ENCODE assay signal across 8 cellular contexts in the genomic region with DNA sequence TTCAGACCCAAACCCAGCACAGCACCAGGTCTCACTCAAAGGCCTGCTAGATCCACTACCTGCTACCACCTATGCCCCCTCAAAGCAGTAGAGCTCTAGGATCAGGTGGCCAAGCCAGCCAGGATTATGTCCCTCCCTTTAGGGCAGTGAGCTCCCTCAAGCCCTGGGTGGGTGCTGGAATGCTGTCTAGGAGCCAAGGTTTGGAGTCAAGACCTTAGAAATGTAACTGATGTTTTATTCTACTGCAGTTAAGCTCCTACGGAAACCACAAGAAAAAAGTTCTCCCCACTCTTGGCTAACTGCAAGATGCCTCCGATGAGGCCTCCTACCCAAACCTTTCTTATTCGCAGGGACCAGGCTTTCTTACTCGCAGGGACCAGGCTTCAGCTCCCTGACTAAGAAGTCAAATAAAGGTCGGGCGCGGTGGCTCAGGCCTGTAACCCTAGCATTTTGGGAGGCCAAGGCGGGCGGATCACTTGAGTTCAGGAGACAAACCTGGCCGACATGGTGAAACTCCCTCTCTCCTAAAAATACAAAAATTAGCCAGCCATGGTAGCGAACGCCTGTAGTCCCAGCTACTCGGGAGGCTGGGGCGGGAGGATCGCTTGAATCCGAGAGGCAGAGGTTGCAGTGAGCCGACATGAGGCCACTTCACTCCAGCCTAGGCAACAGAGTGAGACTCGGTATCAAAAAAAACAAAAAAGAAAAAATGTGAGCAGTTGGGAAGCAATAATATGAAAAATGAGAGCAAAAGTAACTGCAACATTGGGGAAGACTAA. TPM values are rescaled to one million over a fixed set of nuclear protein-coding genes. Genes with fewer than 3 reads are reported as not detected.
DNase-seq lines count a peak whose midpoint lies in the region; ATAC-seq, FAIRE-seq and TF ChIP-seq lines count a peak whose summit lies in the region.

No MANE protein-coding gene starts in this region.

- H3K23ac ChIP-seq in IMR-90 (ENCODE audit: low read depth, low read length) = peak overlapping the region; percentile 51

- H3K4me1 ChIP-seq in A549 (peaks cover 26% of the 10 kb centered on the region), IMR-90 (ENCODE audit: control insufficient read depth, insufficient read depth, low read length) (peaks cover 18% of the 10 kb centered on the region), mammary epithelial cell (ENCODE audit: insufficient read depth, low read length) (peaks cover 21% of the 10 kb centered on the region), muscle layer of duodenum (ENCODE audit: control insufficient read depth in 1 of 2, insufficient read depth in 2 of 2, low read length in 2 of 2) (peaks cover 0 to 21% of the 10 kb centered on the region in 2 donors)

- H2BK20ac ChIP-seq in IMR-90 (ENCODE audit: low read depth, low read length) = no peak overlapping the region

- intact Hi-C loops in IMR-90 (cut with micrococcal nuclease) (no loop called here), mammary epithelial cell (cut with micrococcal nuclease) (loop anchor here (1.0 kb wide), 1 partner anchor 10 kb away; no protein-coding TSS in a partner anchor)

- no peak overlapping the region; the same call in 1 of the 2 replicates for H3K18ac ChIP-seq in IMR-90 (ENCODE audit: low read depth, low read length)

- peak overlapping the region; percentile 56; the same call in 1 of the 2 replicates for H3K56ac ChIP-seq in IMR-90 (ENCODE audit: extremely low read depth, insufficient read depth, low read length)

- H4K8ac ChIP-seq in IMR-90 (ENCODE audit: low read depth in 2 of 2, low read length in 2 of 2) = peak overlapping the region; percentile 0 to 68; a peak in 3 of 4 replicates

- H2BK5ac ChIP-seq in IMR-90 (ENCODE audit: low read depth, low read length, poor library complexity, severe bottlenecking) = peak overlapping the region; percentile 92

- BruUV-seq in IMR-90 (replicated peaks; lab: Mats Ljungman, UMichigan) (no TSS peak), mammary epithelial cell (replicated peaks; lab: Mats Ljungman, UMichigan) (no TSS peak)

- no peak for TF ChIP-seq EP300 in A549 (IDR thresholded peaks at IDR 0.05)

- H3K4ac ChIP-seq in IMR-90 (ENCODE audit: low read depth, low read length) = peak overlapping the region; percentile 35

- FAIRE-seq in A549 (lab: Jason Lieb, UNC) = no peak

- H4K20me1 ChIP-seq in IMR-90 (ENCODE audit: insufficient read depth, low read length) = no peaks in the 10 kb centered on the region
- H4K20me1 ChIP-seq in mammary epithelial cell (ENCODE audit: insufficient read depth, low read length) = no peaks in the 10 kb centered on the region

- DNase-seq in A549 (ENCODE audit: low read depth in 1 of 2, low spot score in 1 of 2) = no peak
- no peak for DNase-seq in IMR-90
- no peak for DNase-seq in mammary epithelial cell
- DNase-seq in NCI-H2107 (lab: John Stamatoyannopoulos, UW) = no peak
- DNase-seq in NCI-H128 (lab: John Stamatoyannopoulos, UW; ENCODE audit: unreplicated experiment) = no peak

- H3K9me3 ChIP-seq in A549 (no peaks in the 10 kb centered on the region), IMR-90 (ENCODE audit: control insufficient read depth, insufficient read depth, low read length) (no peaks in the 10 kb centered on the region), mammary epithelial cell (replicated peaks; ENCODE audit: insufficient read depth, low read length) (no peaks in the 10 kb centered on the region), muscle layer of duodenum (ENCODE audit: control insufficient read depth in 1 of 2, low read length in 2 of 2) (no peaks in the 10 kb centered on the region)

- H4K91ac ChIP-seq in IMR-90 (ENCODE audit: insufficient read depth, low read depth, low read length) = peak overlapping the region; percentile 45; the same call in 1 of the 2 replicates

- H2AFZ ChIP-seq in IMR-90 (replicated peaks; ENCODE audit: low read length, poor library complexity) (no peak overlapping the region), mammary epithelial cell (ENCODE audit: low read depth, low read length) (no peak overlapping the region)

- 0 out of 3 replicates have a peak overlapping the region, but pooled peaks have one; percentile 1 for H2BK15ac ChIP-seq in IMR-90 (ENCODE audit: low read depth, low read length)

- 0 out of 3 replicates have a peak overlapping the region, but pooled peaks have one; percentile 2 for H3K4me3 ChIP-seq in A549
- H3K4me3 ChIP-seq in IMR-90 (ENCODE audit: insufficient read depth, low read depth, low read length) = no peak overlapping the region
- no peak overlapping the region for H3K4me3 ChIP-seq in mammary epithelial cell (replicated peaks in 1 of 3; ENCODE audit: insufficient read depth in 1 of 3, low read depth in 2 of 3, low read length in 3 of 3)
- peak overlapping the region in 1 of 2 donors; percentile 68 for H3K4me3 ChIP-seq in muscle layer of duodenum (ENCODE audit: low read depth in 1 of 2, low read length in 2 of 2)

- in situ Hi-C loops in IMR-90 (cut with MboI; ENCODE audit: low sequenced_read_pairs) (loop anchor here (25.0 kb wide), 1 partner anchor 380 kb away; a partner anchor contains a TSS), mammary epithelial cell (cut with MboI; ENCODE audit: low sequenced_read_pairs in 2 of 2) (no loop called here)

- H3K36me3 ChIP-seq in IMR-90 (ENCODE audit: control insufficient read depth, insufficient read depth, low read length) (no peaks in the 10 kb centered on the region), mammary epithelial cell (ENCODE audit: insufficient read depth, low read length) (no peaks in the 10 kb centered on the region), muscle layer of duodenum (ENCODE audit: control insufficient read depth in 1 of 2, insufficient read depth in 2 of 2, low read length in 2 of 2) (no peaks in the 10 kb centered on the region)

- peak overlapping the region; percentile 45 for H4K5ac ChIP-seq in IMR-90 (ENCODE audit: low read depth, low read length)

- H2AK5ac ChIP-seq in IMR-90 (ENCODE audit: low read depth, low read length) = peak overlapping the region; percentile 78

- H3K27me3 ChIP-seq in IMR-90 (ENCODE audit: control insufficient read depth, insufficient read depth, low read length) = no peaks in the 10 kb centered on the region
- H3K27me3 ChIP-seq in mammary epithelial cell (ENCODE audit: insufficient read depth, low read length) = no peaks in the 10 kb centered on the region
- no peaks in the 10 kb centered on the region for H3K27me3 ChIP-seq in muscle layer of duodenum (ENCODE audit: low read depth, low read length)

- H2BK120ac ChIP-seq in IMR-90 (ENCODE audit: low read depth, low read length) = no peak overlapping the region

- H3K9ac ChIP-seq in IMR-90 (ENCODE audit: low read depth, low read length) (peak overlapping the region; percentile 71), mammary epithelial cell (ENCODE audit: insufficient read depth, low read length) (no peak overlapping the region)

- H3K27ac ChIP-seq in A549 (peak overlapping the region; percentile 94), IMR-90 (ENCODE audit: insufficient read depth, low read length) (peak overlapping the region; percentile 68), mammary epithelial cell (ENCODE audit: insufficient read depth, low read depth, low read length) (no peak overlapping the region), muscle layer of duodenum (ENCODE audit: low read length) (peak overlapping the region; percentile 98)

- dilution Hi-C loops in IMR-90 (cut with HindIII; ENCODE audit: low sequenced_read_pairs, unreplicated experiment) (no loop called here), mammary epithelial cell (cut with HindIII; ENCODE audit: low sequenced_read_pairs) (no loop called here)

- no peak for ATAC-seq in A549
- no peak for ATAC-seq in IMR-90 (ENCODE audit: low read depth)
- no peak for ATAC-seq in HG03039 (IDR thresholded peaks at IDR 0.05; ENCODE audit: unreplicated experiment)
- ATAC-seq in HG02642 (IDR thresholded peaks at IDR 0.05; ENCODE audit: poor library complexity, unreplicated experiment) = no peak

- POLR2A ChIA-PET in A549 (lab: Yijun Ruan, JAX) = interaction anchor here (0.7 to 3.6 kb wide), 22 partner anchors 10 to 369 kb away, joined by 3 to 212 read pairs (median 8); a partner anchor contains a TSS
- POLR2A ChIA-PET in IMR-90 (lab: Charles Lee; ENCODE audit: unreplicated experiment) = interaction anchor here (0.5 to 2.2 kb wide), 19 partner anchors 8 to 204 kb away, joined by 3 to 35 read pairs (median 4); a partner anchor contains a TSS

- H3K14ac ChIP-seq in IMR-90 (replicated peaks; ENCODE audit: low read depth, low read length) = peak overlapping the region; percentile 90

- CTCF ChIA-PET in A549 (lab: Yijun Ruan, JAX) = interaction anchor here (0.7 to 8.4 kb wide), 8 partner anchors 13 to 153 kb away, joined by 3 to 74 read pairs (median 6); a partner anchor contains a TSS
- CTCF ChIA-PET in IMR-90 (lab: Yijun Ruan, JAX) = interaction anchor here (3.5 kb wide), 1 partner anchor 117 kb away, joined by 14 read pairs; a partner anchor contains a TSS
- CTCF ChIA-PET in mammary epithelial cell (lab: Charles Lee; ENCODE audit: low non-redundant PET) = interaction anchor here (1.4 kb wide), 1 partner anchor 117 kb away, joined by 8 read pairs; a partner anchor contains a TSS

- peaks cover 2% of the 10 kb centered on the region for H3K79me2 ChIP-seq in mammary epithelial cell (ENCODE audit: insufficient read depth, low read length)

- H2AK9ac ChIP-seq in IMR-90 (replicated peaks; ENCODE audit: low read depth, low read length, poor library complexity) = no peak overlapping the region

- H3K9me1 ChIP-seq in IMR-90 (ENCODE audit: insufficient read depth, low read length) = no peaks in the 10 kb centered on the region; the same call in 1 of the 2 replicates

- 85% methylated on average over 18 of the region's 18 CpGs for WGBS in A549 (ENCODE audit: missing lambda C conversion rate)
- 65% methylated on average over 5 of the region's 18 CpGs; no CpG with 5 or more reads in 1 of the 2 experiments for WGBS in IMR-90 (ENCODE audit: extremely low coverage in 2 of 2, insufficient read length in 1 of 2), 2 experiments
- 82% methylated on average over 13 of the region's 18 CpGs for WGBS in mammary epithelial cell (ENCODE audit: low coverage, missing lambda C conversion rate)

- peak; percentile 3 for TF ChIP-seq POLR2A in A549 (IDR thresholded peaks at IDR 0.05; ENCODE audit: low read length)
- no peak for TF ChIP-seq POLR2A in IMR-90 (IDR thresholded peaks at IDR 0.05; ENCODE audit: low read depth, low read length)

- H3K4me2 ChIP-seq in A549 = peak overlapping the region; percentile 87
- H3K4me2 ChIP-seq in IMR-90 (ENCODE audit: low read depth, low read length) = peak overlapping the region; percentile 62
- peak overlapping the region; percentile 37 for H3K4me2 ChIP-seq in mammary epithelial cell (ENCODE audit: insufficient read depth, low read depth, low read length)

- no peak for TF ChIP-seq CTCF in A549 (IDR thresholded peaks at IDR 0.05)
- no peak for TF ChIP-seq CTCF in IMR-90 (conservative IDR thresholded peaks at IDR 0.05; ENCODE audit: low read depth, low read length)
- TF ChIP-seq CTCF in mammary epithelial cell (conservative IDR thresholded peaks at IDR 0.05 in 1 of 2, IDR thresholded peaks at IDR 0.05 in 1 of 2; ENCODE audit: extremely low read depth in 1 of 2, insufficient read depth in 1 of 2, low read depth in 1 of 2, low read length in 2 of 2) = no peak

- TF ChIP-seq RAD21 in A549 (conservative IDR thresholded peaks at IDR 0.05 in 1 of 2, IDR thresholded peaks at IDR 0.05 in 1 of 2) (no peak), IMR-90 (IDR thresholded peaks at IDR 0.05; ENCODE audit: low read length) (no peak)

- H3K79me1 ChIP-seq in IMR-90 (ENCODE audit: low read depth in 1 of 2, low read length in 2 of 2) = peaks cover 0 to 11% of the 10 kb centered on the region in 2 experiments; a peak in 1 of 4 replicates

RNA-seq across cellular contexts. Expression of a gene that starts 31.8 kb away (rescaled TPM):
- polyA plus RNA-seq in A549 (2011; rRNA removed) (21.0 and 21.1 TPM in 2 replicates), A549 (2017; fragmentation: RNase III; extraction: RNeasy Plus Mini Kit Qiagen cat#74134 plus additional on column Dnase treatment) (9.9 to 11.9 TPM (median 11.7 TPM) in 3 replicates), IMR-90 (2012; rRNA removed) (25.5 and 30.7 TPM in 2 replicates), mammary epithelial cell (43.2 TPM)
- polyA plus RNA-seq in A549 (2012; cell fraction: cytosol; rRNA removed) = 27.5 and 29.3 TPM in 2 replicates
- polyA plus RNA-seq in A549 (2012; cell fraction: nucleus; rRNA removed) = 21.1 and 26.6 TPM in 2 replicates
- polyA minus RNA-seq in A549 (2011; rRNA and poly(A)+ RNA removed) = 18.6 and 19.9 TPM in 2 replicates
- total RNA-seq in IMR-90 (2012; rRNA removed) (12.5 and 12.8 TPM in 2 replicates), mammary epithelial cell (100 to 1,000 TPM in 1 of 2 donors, 10 to 100 TPM in 1; 59.1 to 112 TPM)
- polyA plus RNA-seq in IMR-90 (2012; cell fraction: cytosol; rRNA removed) = 25.6 and 28.6 TPM in 2 replicates
- 8.6 and 16.0 TPM in 2 replicates for polyA plus RNA-seq in IMR-90 (2012; cell fraction: nucleus; rRNA removed; ENCODE audit: low replicate concordance)
- 43.4 TPM for polyA minus RNA-seq in mammary epithelial cell

Comparison
In these comparisons a context has a peak if more than half of its experiments do, and no peak if none do; other contexts are left out.
1. H3K4me2 ChIP-seq: peak in every context shown above with its lines; median percentile 87 in A549; 62 in IMR-90; 37 in mammary epithelial cell.